ENCODE assay signal across 18 cellular contexts in genomic region chr5:172848419-172848818, GRCh38. TPM values are rescaled to one million over a fixed set of nuclear protein-coding genes. Genes with fewer than 3 reads are reported as not detected.
A peak's percentile ranks its signal among the peaks of the same experiment; 100 is the strongest.
DNase-seq lines count a peak whose midpoint lies in the region; ATAC-seq and TF ChIP-seq lines count a peak whose summit lies in the region.
"Had no signal": no experiment of that assay in that cellular context is flagged by ENCODE, and none has a peak within 500 bp of the region (broad histone marks: within the 10 kb centered on the region; RNA-seq: fewer than 3 reads in every experiment).

No MANE protein-coding gene starts in this region.

- BruUV-seq in IMR-90 (replicated peaks; lab: Mats Ljungman, UMichigan) = no TSS peak

- H3K27me3 Mint-ChIP-seq in activated T-helper 17 cell treated with anti-CD3 and anti-CD28 coated beads, Interleukin-2, amount 50 U/mL, for 72 hours = no peaks in the 10 kb centered on the region
- H3K27me3 Mint-ChIP-seq in activated naive CD8-positive, alpha-beta T cell treated with anti-CD3 and anti-CD28 coated beads, Interleukin-2, amount 50 U/mL, for 24 hours = no peaks in the 10 kb centered on the region
- H3K27me3 Mint-ChIP-seq: activated CD4-positive, alpha-beta memory T cell treated with anti-CD3 and anti-CD28 coated beads for 36 hours; T-cell had no signal

- H2BK5ac ChIP-seq in IMR-90 (ENCODE audit: low read depth, low read length, poor library complexity, severe bottlenecking) = peak overlapping the region; percentile 25

- H3K36me3 Mint-ChIP-seq in activated T-helper 17 cell treated with anti-CD3 and anti-CD28 coated beads, Interleukin-2, amount 50 U/mL, for 72 hours (ENCODE audit: low read depth) = no peaks in the 10 kb centered on the region
- no peaks in the 10 kb centered on the region for H3K36me3 Mint-ChIP-seq in activated naive CD8-positive, alpha-beta T cell treated with anti-CD3 and anti-CD28 coated beads, Interleukin-2, amount 50 U/mL, for 24 hours (ENCODE audit: low read depth)
- H3K36me3 Mint-ChIP-seq: activated CD4-positive, alpha-beta memory T cell treated with anti-CD3 and anti-CD28 coated beads for 36 hours had no signal

- H3K18ac ChIP-seq in IMR-90 (ENCODE audit: low read depth, low read length) = no peak overlapping the region

- no peak overlapping the region for H3K9ac ChIP-seq in IMR-90 (ENCODE audit: low read depth, low read length)
- H3K9ac ChIP-seq: parathyroid adenoma had no signal

- TF ChIP-seq EP300 in stomach (IDR thresholded peaks at IDR 0.05) = no peak

- 0 out of 2 replicates have a peak overlapping the region, but pooled peaks have one; percentile 47 for H2AK5ac ChIP-seq in IMR-90 (ENCODE audit: low read depth, low read length)

- in situ Hi-C loops in IMR-90 (cut with MboI; ENCODE audit: low sequenced_read_pairs) = no loop called here

- peaks cover 55% of the 10 kb centered on the region for H3K9me1 ChIP-seq in IMR-90 (ENCODE audit: insufficient read depth, low read length)

- H3K4me2 ChIP-seq in IMR-90 (ENCODE audit: low read depth, low read length) = no peak overlapping the region

- 0 out of 2 replicates have a peak overlapping the region, but pooled peaks have one; percentile 43 for H3K14ac ChIP-seq in IMR-90 (replicated peaks; ENCODE audit: low read depth, low read length)

- no peaks in the 10 kb centered on the region for H3K27me3 ChIP-seq in IMR-90 (ENCODE audit: control insufficient read depth, insufficient read depth, low read length)
- H3K27me3 ChIP-seq in right lobe of liver = no peaks in the 10 kb centered on the region
- no peaks in the 10 kb centered on the region for H3K27me3 ChIP-seq in stomach

- no peak overlapping the region for H3K56ac ChIP-seq in IMR-90 (ENCODE audit: extremely low read depth, insufficient read depth, low read length)

- peak overlapping the region; percentile 14; the same call in 1 of the 2 replicates for H2BK20ac ChIP-seq in IMR-90 (ENCODE audit: low read depth, low read length)

- H3K23ac ChIP-seq in IMR-90 (ENCODE audit: low read depth, low read length) = peak overlapping the region; percentile 74; the same call in 1 of the 2 replicates

- peaks cover 23% of the 10 kb centered on the region for H3K4me1 ChIP-seq in IMR-90 (ENCODE audit: control insufficient read depth, insufficient read depth, low read length)
- H3K4me1 ChIP-seq in right lobe of liver = peaks cover 0 to 45% (median 20%) of the 10 kb centered on the region in 4 donors
- peaks cover 53 to 94% (median 82%) of the 10 kb centered on the region in 4 donors for H3K4me1 ChIP-seq in stomach

- H4K91ac ChIP-seq in IMR-90 (ENCODE audit: insufficient read depth, low read depth, low read length) = no peak overlapping the region

- H3K4me3 Mint-ChIP-seq in activated T-helper 17 cell treated with anti-CD3 and anti-CD28 coated beads, Interleukin-2, amount 50 U/mL, for 72 hours = no peak overlapping the region
- H3K4me3 Mint-ChIP-seq in activated naive CD8-positive, alpha-beta T cell treated with anti-CD3 and anti-CD28 coated beads, Interleukin-2, amount 50 U/mL, for 24 hours = no peak overlapping the region
- H3K4me3 Mint-ChIP-seq: activated CD4-positive, alpha-beta memory T cell treated with anti-CD3 and anti-CD28 coated beads for 36 hours; activated T-cell treated with anti-CD3 and anti-CD28 coated beads, Interleukin-2, amount 50 U/mL, for 4 hours; T-cell had no signal

- ATAC-seq in IMR-90 (ENCODE audit: low read depth) = 0 out of 2 replicates have a peak, but pooled peaks have one; percentile 25
- no peak for ATAC-seq in activated T-helper 17 cell treated with anti-CD3 and anti-CD28 coated beads, Interleukin-2, amount 50 U/mL, for 72 hours (replicated peaks)
- no peak for ATAC-seq in right lobe of liver
- no peak for ATAC-seq in HG03280 (IDR thresholded peaks at IDR 0.05; ENCODE audit: unreplicated experiment)
- no peak for ATAC-seq in HG03571 (IDR thresholded peaks at IDR 0.05; ENCODE audit: unreplicated experiment)
- ATAC-seq in activated naive CD8-positive, alpha-beta T cell treated with anti-CD3 and anti-CD28 coated beads, Interleukin-2, amount 50 U/mL, for 24 hours = no peak
- ATAC-seq: activated T-cell treated with anti-CD3 and anti-CD28 coated beads, Interleukin-2, amount 50 U/mL, for 4 hours; T-cell had no signal

- CTCF ChIA-PET in IMR-90 (lab: Yijun Ruan, JAX) = no interaction called here

- TF ChIP-seq CTCF in IMR-90 (conservative IDR thresholded peaks at IDR 0.05; ENCODE audit: low read depth, low read length) = no peak
- TF ChIP-seq CTCF in right lobe of liver (IDR thresholded peaks at IDR 0.05) = no peak
- TF ChIP-seq CTCF in stomach (IDR thresholded peaks at IDR 0.05) = no peak

- H3K4me1 Mint-ChIP-seq in activated T-helper 17 cell treated with anti-CD3 and anti-CD28 coated beads, Interleukin-2, amount 50 U/mL, for 72 hours = peaks cover 11% of the 10 kb centered on the region
- peaks cover 58% of the 10 kb centered on the region for H3K4me1 Mint-ChIP-seq in activated naive CD8-positive, alpha-beta T cell treated with anti-CD3 and anti-CD28 coated beads, Interleukin-2, amount 50 U/mL, for 24 hours

- peak overlapping the region; percentile 43; the same call in 1 of the 2 replicates for H3K4ac ChIP-seq in IMR-90 (ENCODE audit: low read depth, low read length)

- dilution Hi-C loops in IMR-90 (cut with HindIII; ENCODE audit: low sequenced_read_pairs, unreplicated experiment) = no loop called here

- TF ChIP-seq POLR2A in IMR-90 (IDR thresholded peaks at IDR 0.05; ENCODE audit: low read depth, low read length) (no peak), right lobe of liver (IDR thresholded peaks at IDR 0.05) (no peak), stomach (IDR thresholded peaks at IDR 0.05) (no peak)

- no peak for DNase-seq in IMR-90
- DNase-seq in right lobe of liver = no peak
- DNase-seq in stomach = no peak
- DNase-seq in activated naive CD8-positive, alpha-beta T cell treated with anti-CD3 and anti-CD28 coated beads, Interleukin-2, amount 50 U/mL, for 24 hours = no peak
- no peak for DNase-seq in DMS 273 (lab: John Stamatoyannopoulos, UW; ENCODE audit: unreplicated experiment)
- DNase-seq: activated CD4-positive, alpha-beta memory T cell treated with anti-CD3 and anti-CD28 coated beads for 36 hours; activated naive CD4-positive, alpha-beta T cell treated with anti-CD3 and anti-CD28 coated beads, Interleukin-2, amount 50 U/mL, for 16 hours; activated T-cell treated with anti-CD3 and anti-CD28 coated beads, Interleukin-2, amount 50 U/mL, for 4 hours; foreskin melanocyte; NCI-H2081; NCI-H446 treated with DMSO at 0.1 percent for 48 hours; stimulated activated CD4-positive, alpha-beta T cell treated with anti-CD3 and anti-CD28 coated beads, Interleukin-4, amount 100 ng/mL, for 1 hour; T-cell had no signal

- no peak overlapping the region for H2BK120ac ChIP-seq in IMR-90 (ENCODE audit: low read depth, low read length)

- H2AFZ ChIP-seq in IMR-90 (replicated peaks; ENCODE audit: low read length, poor library complexity) = no peak overlapping the region
- H2AFZ ChIP-seq: parathyroid adenoma had no signal

- H4K20me1 ChIP-seq in IMR-90 (ENCODE audit: insufficient read depth, low read length) = peaks cover 37% of the 10 kb centered on the region

- H3K9me3 Mint-ChIP-seq in activated T-helper 17 cell treated with anti-CD3 and anti-CD28 coated beads, Interleukin-2, amount 50 U/mL, for 72 hours = no peaks in the 10 kb centered on the region
- no peaks in the 10 kb centered on the region for H3K9me3 Mint-ChIP-seq in activated naive CD8-positive, alpha-beta T cell treated with anti-CD3 and anti-CD28 coated beads, Interleukin-2, amount 50 U/mL, for 24 hours
- H3K9me3 Mint-ChIP-seq: activated CD4-positive, alpha-beta memory T cell treated with anti-CD3 and anti-CD28 coated beads for 36 hours; activated T-cell treated with anti-CD3 and anti-CD28 coated beads, Interleukin-2, amount 50 U/mL, for 4 hours; T-cell had no signal

- peak overlapping the region; percentile 47 for H2AK9ac ChIP-seq in IMR-90 (replicated peaks; ENCODE audit: low read depth, low read length, poor library complexity)

- H3K79me1 ChIP-seq in IMR-90 (ENCODE audit: low read depth in 1 of 2, low read length in 2 of 2) = peaks cover 20 to 89% of the 10 kb centered on the region in 2 experiments

- H2BK15ac ChIP-seq in IMR-90 (ENCODE audit: low read depth, low read length) = peak overlapping the region; percentile 8; the same call in 1 of the 3 replicates

- H3K4me3 ChIP-seq in IMR-90 (ENCODE audit: insufficient read depth, low read depth, low read length) (no peak overlapping the region), right lobe of liver (no peak overlapping the region), stomach (no peak overlapping the region)
- H3K4me3 ChIP-seq: skin epidermis had no signal

- 40% methylated on average over 1 of the region's 3 CpGs; no CpG with 5 or more reads in 1 of the 2 experiments for WGBS in IMR-90 (ENCODE audit: extremely low coverage in 2 of 2, insufficient read length in 1 of 2), 2 experiments
- 25% methylated on average over 1 of the region's 3 CpGs for WGBS in right lobe of liver (ENCODE audit: insufficient coverage, low coverage, low lambda C conversion rate, missing lambda C conversion rate)
- WGBS in stomach, 5 donors = 49 to 70% (median 59%) methylated on average over 3 of the region's 3 CpGs

- no peaks in the 10 kb centered on the region for H3K9me3 ChIP-seq in IMR-90 (ENCODE audit: control insufficient read depth, insufficient read depth, low read length)
- H3K9me3 ChIP-seq in right lobe of liver = no peaks in the 10 kb centered on the region
- H3K9me3 ChIP-seq in stomach = no peaks in the 10 kb centered on the region

- no peak overlapping the region for H4K5ac ChIP-seq in IMR-90 (ENCODE audit: low read depth, low read length)

- no peak for TF ChIP-seq RAD21 in IMR-90 (IDR thresholded peaks at IDR 0.05; ENCODE audit: low read length)

- intact Hi-C loops in IMR-90 (cut with micrococcal nuclease) = no loop called here
- intact Hi-C loops in right lobe of liver (cut with DNase I) = no loop called here
- intact Hi-C loops in stomach (cut with DNase I; ENCODE audit: low total_unique reads) = no loop called here

- H3K27ac Mint-ChIP-seq in activated T-helper 17 cell treated with anti-CD3 and anti-CD28 coated beads, Interleukin-2, amount 50 U/mL, for 72 hours = peak overlapping the region; percentile 50
- H3K27ac Mint-ChIP-seq in activated naive CD8-positive, alpha-beta T cell treated with anti-CD3 and anti-CD28 coated beads, Interleukin-2, amount 50 U/mL, for 24 hours = no peak overlapping the region
- H3K27ac Mint-ChIP-seq: activated CD4-positive, alpha-beta memory T cell treated with anti-CD3 and anti-CD28 coated beads for 36 hours; T-cell had no signal

- peak overlapping the region in 1 of 2 experiments; percentile 44; a peak in 1 of 4 replicates for H4K8ac ChIP-seq in IMR-90 (ENCODE audit: low read depth in 2 of 2, low read length in 2 of 2)

- peaks cover 6% of the 10 kb centered on the region; the same call in 1 of the 2 replicates for H3K36me3 ChIP-seq in IMR-90 (ENCODE audit: control insufficient read depth, insufficient read depth, low read length)
- H3K36me3 ChIP-seq in right lobe of liver = no peaks in the 10 kb centered on the region
- H3K36me3 ChIP-seq in stomach = peaks cover 0 to 11% (median 3%) of the 10 kb centered on the region in 4 donors

- POLR2A ChIA-PET in IMR-90 (lab: Charles Lee; ENCODE audit: unreplicated experiment) = no interaction called here

- H3K27ac ChIP-seq in IMR-90 (ENCODE audit: insufficient read depth, low read length) (no peak overlapping the region), right lobe of liver (peak overlapping the region; percentile 5 to 51 (median 43)), stomach (peak overlapping the region; percentile 67 to 98 (median 94))
- H3K27ac ChIP-seq: parathyroid adenoma had no signal

RNA-seq across cellular contexts. Expression of gene ERGIC1, which starts 14.4 kb away (rescaled TPM):
- total RNA-seq in IMR-90 (2012; rRNA removed) (124 and 134 TPM in 2 replicates), right lobe of liver (100 to 1,000 TPM; 103 to 264 (median 154) TPM), stomach (100 to 1,000 TPM in 4 of 5 donors, 10 to 100 TPM in 1; 98.8 to 293 (median 137) TPM)
- polyA plus RNA-seq in IMR-90 (2012; rRNA removed) (185 and 192 TPM in 2 replicates), stomach (10 to 100 TPM; 54.5 to 95.3 (median 83.7) TPM)
- 59.2 and 179 TPM in 2 replicates for polyA plus RNA-seq in IMR-90 (2012; cell fraction: cytosol; rRNA removed)
- 128 and 132 TPM in 2 replicates for polyA plus RNA-seq in IMR-90 (2012; cell fraction: nucleus; rRNA removed; ENCODE audit: low replicate concordance)
- total RNA-seq in activated T-helper 17 cell treated with anti-CD3 and anti-CD28 coated beads, Interleukin-2, amount 50 U/mL, for 72 hours = 10 to 100 TPM; 34.0 to 35.7 TPM
